Comparison of ENCODE assay signal across 11 cellular contexts in genomic region chr19:15294591-15294990, GRCh38. TPM values are rescaled to one million over a fixed set of nuclear protein-coding genes. Genes with fewer than 3 reads are reported as not detected.
DNase-seq lines count a peak whose midpoint lies in the region; ATAC-seq and TF ChIP-seq lines count a peak whose summit lies in the region.
"Had no signal": no experiment of that assay in that cellular context is flagged by ENCODE, and none has a peak within 500 bp of the region (broad histone marks: within the 10 kb centered on the region; RNA-seq: fewer than 3 reads in every experiment).

No MANE protein-coding gene starts in this region.

- TF ChIP-seq POLR2A in vagina (IDR thresholded peaks at IDR 0.05) = no peak

- ATAC-seq in natural killer cell (no peak), HG02981 (IDR thresholded peaks at IDR 0.05; ENCODE audit: unreplicated experiment) (no peak)
- ATAC-seq in natural killer cell treated with Interleukin-12 subunit alpha and Interleukin-12 subunit beta and Interleukin-15 and Interleukin-18, amount 100 ng/mL, for 72 hours = no peak

- H3K36me3 ChIP-seq in right atrium auricular region (no peaks in the 10 kb centered on the region), vagina (no peaks in the 10 kb centered on the region), HAP-1 (replicated peaks) (peaks cover 11% of the 10 kb centered on the region)

- H3K27ac Mint-ChIP-seq in natural killer cell = peak overlapping the region; percentile 82 to 86
- peak overlapping the region in 1 of 2 donors; percentile 88 for H3K27ac Mint-ChIP-seq in natural killer cell treated with Interleukin-12 subunit alpha and Interleukin-12 subunit beta and Interleukin-15 and Interleukin-18, amount 100 ng/mL, for 72 hours

- no peaks in the 10 kb centered on the region for H3K27me3 Mint-ChIP-seq in natural killer cell (ENCODE audit: low read depth in 2 of 2)
- H3K27me3 Mint-ChIP-seq in natural killer cell treated with Interleukin-12 subunit alpha and Interleukin-12 subunit beta and Interleukin-15 and Interleukin-18, amount 100 ng/mL, for 72 hours = no peaks in the 10 kb centered on the region

- peaks cover 94 to 98% of the 10 kb centered on the region in 2 donors for H3K4me1 Mint-ChIP-seq in natural killer cell
- peaks cover 82 to 88% of the 10 kb centered on the region in 2 donors for H3K4me1 Mint-ChIP-seq in natural killer cell treated with Interleukin-12 subunit alpha and Interleukin-12 subunit beta and Interleukin-15 and Interleukin-18, amount 100 ng/mL, for 72 hours (ENCODE audit: low read depth in 2 of 2)

- H3K4me3 Mint-ChIP-seq in natural killer cell = no peak overlapping the region
- H3K4me3 Mint-ChIP-seq in natural killer cell treated with Interleukin-12 subunit alpha and Interleukin-12 subunit beta and Interleukin-15 and Interleukin-18, amount 100 ng/mL, for 72 hours = no peak overlapping the region

- H3K4me1 ChIP-seq in right atrium auricular region (peaks cover 0 to 98% of the 10 kb centered on the region in 2 donors), vagina (peaks cover 100% of the 10 kb centered on the region), HAP-1 (peaks cover 47% of the 10 kb centered on the region)

- no peaks in the 10 kb centered on the region for H3K27me3 ChIP-seq in right atrium auricular region
- H3K27me3 ChIP-seq in vagina = no peaks in the 10 kb centered on the region
- no peaks in the 10 kb centered on the region for H3K27me3 ChIP-seq in HAP-1 (ENCODE audit: low read depth)

- intact Hi-C loops in natural killer cell (cut with micrococcal nuclease) = loop anchor here (5.0 kb wide), 2 partner anchors 33 to 83 kb away; partner anchors contain the start of gene AKAP8
- intact Hi-C loops in vagina (cut with DNase I) = no loop called here

- H3K9me3 ChIP-seq in right atrium auricular region (no peaks in the 10 kb centered on the region), vagina (no peaks in the 10 kb centered on the region), HAP-1 (no peaks in the 10 kb centered on the region)

- in situ Hi-C loops in HAP-1 (cut with MboI; ENCODE audit: low sequenced_read_pairs) = no loop called here

- H3K4me3 ChIP-seq in right atrium auricular region (no peak overlapping the region), vagina (no peak overlapping the region), HAP-1 (no peak overlapping the region)

- H3K27ac ChIP-seq in VCaP (peak overlapping the region; percentile 51), right atrium auricular region (peak overlapping the region; percentile 10 to 58), vagina (peak overlapping the region; percentile 5)

- no peaks in the 10 kb centered on the region for H3K9me3 Mint-ChIP-seq in natural killer cell
- H3K9me3 Mint-ChIP-seq in natural killer cell treated with Interleukin-12 subunit alpha and Interleukin-12 subunit beta and Interleukin-15 and Interleukin-18, amount 100 ng/mL, for 72 hours = no peaks in the 10 kb centered on the region

- no peaks in the 10 kb centered on the region for H3K36me3 Mint-ChIP-seq in natural killer cell
- peaks cover 4% of the 10 kb centered on the region for H3K36me3 Mint-ChIP-seq in natural killer cell treated with Interleukin-12 subunit alpha and Interleukin-12 subunit beta and Interleukin-15 and Interleukin-18, amount 100 ng/mL, for 72 hours

- DNase-seq in natural killer cell (no peak), right atrium auricular region (ENCODE audit: low spot score) (no peak), vagina (ENCODE audit: extremely low spot score in 2 of 2) (no peak), HAP-1 (ENCODE audit: low spot score in 2 of 2) (no peak), NCI-H128 (lab: John Stamatoyannopoulos, UW; ENCODE audit: unreplicated experiment) (no peak)
- no peak for DNase-seq in natural killer cell treated with Interleukin-12 subunit alpha and Interleukin-12 subunit beta and Interleukin-15 and Interleukin-18, amount 100 ng/mL, for 72 hours (ENCODE audit: low spot score)
- DNase-seq: glutamatergic neuron; NCI-H2029; stimulated activated CD4-positive, alpha-beta T cell treated with anti-CD3 and anti-CD28 coated beads, Interleukin-12 subunit alpha, Interleukin-12 subunit beta, amount 100 ng/mL, for 4 hours had no signal

- TF ChIP-seq CTCF in natural killer cell (IDR thresholded peaks at IDR 0.05) (no peak), VCaP (conservative IDR thresholded peaks at IDR 0.05) (no peak), right atrium auricular region (IDR thresholded peaks at IDR 0.05) (no peak), vagina (IDR thresholded peaks at IDR 0.05) (no peak)

RNA-seq across cellular contexts. Expression of gene BRD4, which starts 37.7 kb away (rescaled TPM):
- total RNA-seq in natural killer cell (100 to 1,000 TPM in 1 of 3 donors, 10 to 100 TPM in 2; 91.9 to 116 (median 98.3) TPM), right atrium auricular region (10 to 100 TPM; 23.6 to 41.0 TPM), vagina (53.0 TPM)
- total RNA-seq in natural killer cell treated with Interleukin-12 subunit alpha and Interleukin-12 subunit beta and Interleukin-15 and Interleukin-18, amount 100 ng/mL, for 72 hours = 100 to 1,000 TPM; 111 to 161 TPM
